Comparison of ENCODE assay signal across 9 cellular contexts in genomic region chr14:105033412-105033900, GRCh38. TPM values are rescaled to one million over a fixed set of nuclear protein-coding genes. Genes with fewer than 3 reads are reported as not detected.
DNase-seq lines count a peak whose midpoint lies in the region; ATAC-seq and TF ChIP-seq lines count a peak whose summit lies in the region.
"Not testable (repeated sequence)": the region's sequence is repeated elsewhere in the genome, so short reads cannot be mapped to it uniquely, and the experiment has no call there.
"Had no signal": no experiment of that assay in that cellular context is flagged by ENCODE, and none has a peak within 500 bp of the region (broad histone marks: within the 10 kb centered on the region; RNA-seq: fewer than 3 reads in every experiment).

No MANE protein-coding gene starts in this region.

- H3K36me3 Mint-ChIP-seq in activated CD8-positive, alpha-beta memory T cell treated with anti-CD3 and anti-CD28 coated beads, Interleukin-2, amount 10 ng/mL, durations not matched to agents 7 days and 5 days; neural progenitor cell: not testable (repeated sequence)

- not testable (repeated sequence) for H3K9ac ChIP-seq in neural progenitor cell

- H3K79me2 ChIP-seq in neural progenitor cell (ENCODE audit: low read depth): not testable (repeated sequence)

- not testable (repeated sequence) for TF ChIP-seq POLR2A in stomach (IDR thresholded peaks at IDR 0.05)

- not testable (repeated sequence) for H3K36me3 ChIP-seq in left lung, neural progenitor cell, stomach

- intact Hi-C loops in left lung (cut with DNase I); stomach (cut with DNase I; ENCODE audit: low total_unique reads): not testable (repeated sequence)

- DNase-seq in AG04450 (ENCODE audit: low read depth, low spot score); HL-60 (ENCODE audit: low read depth in 1 of 2, low spot score in 1 of 2); activated CD8-positive, alpha-beta memory T cell treated with anti-CD3 and anti-CD28 coated beads, Interleukin-2, amount 10 ng/mL, durations not matched to agents 7 days and 5 days; cardiac fibroblast (ENCODE audit: low read depth in 2 of 2); fibroblast of mammary gland (ENCODE audit: low read depth); neural progenitor cell (ENCODE audit: low spot score); stomach: not testable (repeated sequence)
- peak in 1 of 2 donors; percentile 35 for DNase-seq in left lung

- H3K9me3 ChIP-seq in AG04450 (ENCODE audit: control insufficient read depth, insufficient read depth, low read length); left lung; neural progenitor cell (ENCODE audit: low read depth); stomach: not testable (repeated sequence)

- peak overlapping the region; percentile 38 for H2AFZ ChIP-seq in neural progenitor cell (replicated peaks)

- POLR2A ChIA-PET in AG04450 (lab: Yijun Ruan, JAX): not testable (repeated sequence)

- H3K4me3 Mint-ChIP-seq in activated CD8-positive, alpha-beta memory T cell treated with anti-CD3 and anti-CD28 coated beads, Interleukin-2, amount 10 ng/mL, durations not matched to agents 7 days and 5 days: peak overlapping the region; percentile 79
- peak overlapping the region; percentile 38 for H3K4me3 Mint-ChIP-seq in neural progenitor cell

- not testable (repeated sequence) for H3K27me3 ChIP-seq in AG04450 (ENCODE audit: control insufficient read depth, insufficient read depth, low read length); HL-60 (ENCODE audit: insufficient read depth, poor library complexity, severe bottlenecking); left lung; stomach
- peaks cover 58% of the 10 kb centered on the region for H3K27me3 ChIP-seq in neural progenitor cell

- CTCF ChIA-PET in AG04450 (lab: Charles Lee): interaction anchor here (0.6 to 1.0 kb wide), 2 partner anchors 12 to 13 kb away, joined by 3 read pairs; no protein-coding TSS in a partner anchor
- CTCF ChIA-PET in activated CD8-positive, alpha-beta memory T cell treated with anti-CD3 and anti-CD28 coated beads, Interleukin-2, amount 10 ng/mL, durations not matched to agents 7 days and 5 days (lab: Charles Lee): interaction anchor here (1.1 to 4.1 kb wide), 4 partner anchors 12 to 70 kb away, joined by 3 to 32 read pairs (median 4); no protein-coding TSS in a partner anchor

- not testable (repeated sequence) for TF ChIP-seq CTCF in AG04450 (IDR thresholded peaks at IDR 0.05; ENCODE audit: low read depth, low read length); HL-60 (IDR thresholded peaks at IDR 0.05; ENCODE audit: insufficient read depth, low read length); cardiac fibroblast (IDR thresholded peaks at IDR 0.05; ENCODE audit: low read depth, low read length); fibroblast of mammary gland (conservative IDR thresholded peaks at IDR 0.05; ENCODE audit: control insufficient read depth, insufficient read depth, low read depth, low read length); left lung (IDR thresholded peaks at IDR 0.05); neural progenitor cell (IDR thresholded peaks at IDR 0.05); stomach (IDR thresholded peaks at IDR 0.05)

- H4K20me1 ChIP-seq in neural progenitor cell (ENCODE audit: low read depth): not testable (repeated sequence)

- TF ChIP-seq EP300 in stomach (IDR thresholded peaks at IDR 0.05): not testable (repeated sequence)

- H3K4me3 ChIP-seq in AG04450 (ENCODE audit: low read depth, low read length) (peak overlapping the region; percentile 51), HL-60 (replicated peaks; ENCODE audit: insufficient read depth, low read length) (peak overlapping the region; percentile 26), cardiac fibroblast (replicated peaks in 1 of 2; ENCODE audit: low read depth in 2 of 2, low read length in 2 of 2) (peak overlapping the region; percentile 46 to 47), fibroblast of mammary gland (ENCODE audit: control insufficient read depth, low read depth, low read length) (peak overlapping the region; percentile 63), left lung (peak overlapping the region; percentile 13 to 27), neural progenitor cell (peak overlapping the region; percentile 37), stomach (peak overlapping the region; percentile 25 to 43 (median 41))

- not testable (repeated sequence) for H3K4me1 ChIP-seq in left lung, neural progenitor cell
- peaks cover 0 to 13% (median 2%) of the 10 kb centered on the region in 4 donors for H3K4me1 ChIP-seq in stomach

- ATAC-seq in activated CD8-positive, alpha-beta memory T cell treated with anti-CD3 and anti-CD28 coated beads, Interleukin-2, amount 10 ng/mL, durations not matched to agents 7 days and 5 days: peak; percentile 42
- peak; percentile 16 for ATAC-seq in left lung

- not testable (repeated sequence) for H3F3A ChIP-seq in neural progenitor cell (ENCODE audit: low read depth)

- H3K27me3 Mint-ChIP-seq in activated CD8-positive, alpha-beta memory T cell treated with anti-CD3 and anti-CD28 coated beads, Interleukin-2, amount 10 ng/mL, durations not matched to agents 7 days and 5 days: peaks cover 12% of the 10 kb centered on the region
- H3K27me3 Mint-ChIP-seq in neural progenitor cell (ENCODE audit: insufficient read depth, low read depth): peaks cover 26% of the 10 kb centered on the region

- peaks cover 15% of the 10 kb centered on the region for H3K4me1 Mint-ChIP-seq in activated CD8-positive, alpha-beta memory T cell treated with anti-CD3 and anti-CD28 coated beads, Interleukin-2, amount 10 ng/mL, durations not matched to agents 7 days and 5 days
- H3K4me1 Mint-ChIP-seq in neural progenitor cell: not testable (repeated sequence)

- H3K4me2 ChIP-seq in neural progenitor cell: peak overlapping the region; percentile 54

- not testable (repeated sequence) for H3K27ac ChIP-seq in AG04450 (ENCODE audit: low read depth, low read length); neural progenitor cell
- H3K27ac ChIP-seq in HL-60 (replicated peaks): peak overlapping the region; percentile 37
- H3K27ac ChIP-seq in left lung: peak overlapping the region in 1 of 2 donors; percentile 44
- H3K27ac ChIP-seq in stomach: peak overlapping the region; percentile 22 to 75 (median 62)

- H3K27ac Mint-ChIP-seq in activated CD8-positive, alpha-beta memory T cell treated with anti-CD3 and anti-CD28 coated beads, Interleukin-2, amount 10 ng/mL, durations not matched to agents 7 days and 5 days: peak overlapping the region; percentile 73
- not testable (repeated sequence) for H3K27ac Mint-ChIP-seq in neural progenitor cell

- WGBS in stomach, 5 donors: 4 to 26% (median 6%) methylated on average over 44 to 45 of the region's 45 CpGs

- H3K9me3 Mint-ChIP-seq in activated CD8-positive, alpha-beta memory T cell treated with anti-CD3 and anti-CD28 coated beads, Interleukin-2, amount 10 ng/mL, durations not matched to agents 7 days and 5 days (ENCODE audit: low read depth); neural progenitor cell: not testable (repeated sequence)

RNA-seq across cellular contexts. Expression of gene CDCA4, which starts 12.6 kb away (rescaled TPM):
- 6.8 and 7.8 TPM in 2 replicates for polyA plus RNA-seq in AG04450 (2011; rRNA removed)
- polyA minus RNA-seq in AG04450 (2011; rRNA and poly(A)+ RNA removed): 5.0 and 6.3 TPM in 2 replicates
- total RNA-seq in activated CD8-positive, alpha-beta memory T cell treated with anti-CD3 and anti-CD28 coated beads, Interleukin-2, amount 10 ng/mL, durations not matched to agents 7 days and 5 days: 10 to 100 TPM; 70.8 to 77.8 TPM
- total RNA-seq in left lung: 1 to 10 TPM; 9.4 to 9.6 TPM
- 56.6 and 102 TPM in 2 replicates for total RNA-seq in neural progenitor cell (ENCODE audit: low replicate concordance)
- 10 to 100 TPM in 2 of 5 donors, 1 to 10 TPM in 3; 2.9 to 12.3 (median 4.5) TPM for total RNA-seq in stomach
- 1 to 10 TPM; 4.7 to 9.4 (median 8.0) TPM for polyA plus RNA-seq in stomach

RNA-seq across cellular contexts. Expression of gene GPR132, which starts 31.8 kb away (rescaled TPM):
- polyA plus RNA-seq in AG04450 (2011; rRNA removed) (0.07 and 0.14 TPM in 2 replicates), stomach (under 1 TPM; 0.38 to 0.81 (median 0.76) TPM)
- not detected in 2 replicates for polyA minus RNA-seq in AG04450 (2011; rRNA and poly(A)+ RNA removed)
- 10 to 100 TPM; 47.4 to 49.4 TPM for total RNA-seq in activated CD8-positive, alpha-beta memory T cell treated with anti-CD3 and anti-CD28 coated beads, Interleukin-2, amount 10 ng/mL, durations not matched to agents 7 days and 5 days
- total RNA-seq in left lung (10 to 100 TPM in 1 of 2 donors, 1 to 10 TPM in 1; 1.9 to 10.4 TPM), neural progenitor cell (ENCODE audit: low replicate concordance) (0.22 and 0.51 TPM in 2 replicates), stomach (10 to 100 TPM in 1 of 5 donors, 1 to 10 TPM in 3, under 1 TPM in 1; under 0.01 to 11.1 (median 1.7) TPM)
- total RNA-seq: HT-29 had no signal

RNA-seq across cellular contexts. Expression of gene CLBA1, which starts 47.9 kb away (rescaled TPM):
- polyA plus RNA-seq in AG04450 (2011; rRNA removed) (4.6 and 4.9 TPM in 2 replicates), stomach (10 to 100 TPM in 1 of 3 donors, 1 to 10 TPM in 2; 3.7 to 13.9 (median 4.2) TPM)
- polyA minus RNA-seq in AG04450 (2011; rRNA and poly(A)+ RNA removed): 2.4 and 4.2 TPM in 2 replicates
- total RNA-seq in activated CD8-positive, alpha-beta memory T cell treated with anti-CD3 and anti-CD28 coated beads, Interleukin-2, amount 10 ng/mL, durations not matched to agents 7 days and 5 days: under 1 TPM; 0.56 to 0.67 TPM
- total RNA-seq in left lung (1 to 10 TPM; 7.1 to 8.5 TPM), neural progenitor cell (ENCODE audit: low replicate concordance) (8.5 and 10.8 TPM in 2 replicates), stomach (1 to 10 TPM in 4 of 5 donors, not detected in 1; 3.5 to 8.7 (median 6.7) TPM)

RNA-seq across cellular contexts. Expression of gene AHNAK2, which starts 55.3 kb away (rescaled TPM):
- polyA plus RNA-seq in AG04450 (2011; rRNA removed): 10.0 and 10.5 TPM in 2 replicates
- polyA minus RNA-seq in AG04450 (2011; rRNA and poly(A)+ RNA removed): 40.9 and 45.1 TPM in 2 replicates
- not detected for total RNA-seq in activated CD8-positive, alpha-beta memory T cell treated with anti-CD3 and anti-CD28 coated beads, Interleukin-2, amount 10 ng/mL, durations not matched to agents 7 days and 5 days
- 10 to 100 TPM; 22.1 to 22.3 TPM for total RNA-seq in left lung
- total RNA-seq in neural progenitor cell (ENCODE audit: low replicate concordance): 0.77 and 1.3 TPM in 2 replicates
- 100 to 1,000 TPM in 1 of 5 donors, 10 to 100 TPM in 4; 11.0 to 117 (median 15.1) TPM for total RNA-seq in stomach
- polyA plus RNA-seq in stomach: 10 to 100 TPM in 1 of 3 donors, 1 to 10 TPM in 2; 1.5 to 46.3 (median 2.1) TPM

Comparison
In these comparisons a context has a peak if more than half of its experiments do, and no peak if none do; other contexts are left out.
1. RNA of gene GPR132, which starts 31.8 kb away (total RNA-seq): 47.4 to 49.4 TPM in activated CD8-positive, alpha-beta memory T cell treated with anti-CD3 and anti-CD28 coated beads, Interleukin-2, amount 10 ng/mL, durations not matched to agents 7 days and 5 days; 1.9 to 10.4 TPM in left lung, under 0.01 to 11.1 TPM in stomach and 0.22 to 0.51 TPM in neural progenitor cell; every median in the first group is over 4 times any median in the second.
2. Peak in every context shown above with its lines, with median percentiles within 50 percentile points of each other: H3K4me3 ChIP-seq.